Comparison of ENCODE assay signal across 8 cellular contexts in genomic region chr20:64057628-64058498, GRCh38. TPM values are rescaled to one million over a fixed set of nuclear protein-coding genes. Genes with fewer than 3 reads are reported as not detected.
A peak's percentile ranks its signal among the peaks of the same experiment; 100 is the strongest.
DNase-seq lines count a peak whose midpoint lies in the region; ATAC-seq and TF ChIP-seq lines count a peak whose summit lies in the region.

No MANE protein-coding gene starts in this region.

- H3K36me3 ChIP-seq in heart left ventricle (no peaks in the 10 kb centered on the region), gastrocnemius medialis (no peaks in the 10 kb centered on the region)

- 31 to 55% (median 32%) methylated on average over 19 to 33 of the region's 33 CpGs for WGBS in heart left ventricle, 4 donors

- intact Hi-C loops in heart left ventricle (cut with DNase I) (loop anchor here in 5 of 10 donors (2.0 to 5.0 kb wide), 3 partner anchors 19 to 77 kb away; partner anchors contain the start of gene PRPF6 (in 2 of the 5)), gastrocnemius medialis (cut with DNase I; ENCODE audit: low total_unique reads) (no loop called here)

- H3K27ac Mint-ChIP-seq in activated naive CD4-positive, alpha-beta T cell treated with anti-CD3 and anti-CD28 coated beads, Interleukin-2, amount 50 U/mL, for 24 hours = no peak overlapping the region

- H3K4me1 ChIP-seq in heart left ventricle (peaks cover 3 to 59% (median 39%) of the 10 kb centered on the region in 12 donors), gastrocnemius medialis (peaks cover 0 to 4% of the 10 kb centered on the region in 2 donors)

- peak overlapping the region; percentile 45 to 98 (median 91) for H3K27ac ChIP-seq in heart left ventricle
- peak overlapping the region; percentile 44 to 80 (median 74) for H3K27ac ChIP-seq in gastrocnemius medialis

- DNase-seq in M059J (ENCODE audit: low read depth) (peak; percentile 67), heart left ventricle (peak; percentile 79 to 89 (median 85)), gastrocnemius medialis (peak; percentile 35 to 41)

- H3K9me3 ChIP-seq in heart left ventricle (no peaks in the 10 kb centered on the region), gastrocnemius medialis (no peaks in the 10 kb centered on the region)

- H3K4me1 Mint-ChIP-seq in activated naive CD4-positive, alpha-beta T cell treated with anti-CD3 and anti-CD28 coated beads, Interleukin-2, amount 50 U/mL, for 24 hours = peaks cover 16% of the 10 kb centered on the region

- TF ChIP-seq POLR2A in heart left ventricle (IDR thresholded peaks at IDR 0.05) (no peak), gastrocnemius medialis (IDR thresholded peaks at IDR 0.05) (no peak)

- peaks cover 4% of the 10 kb centered on the region for H3K27me3 Mint-ChIP-seq in activated naive CD4-positive, alpha-beta T cell treated with anti-CD3 and anti-CD28 coated beads, Interleukin-2, amount 50 U/mL, for 24 hours

- no peaks in the 10 kb centered on the region for H3K9me3 Mint-ChIP-seq in activated naive CD4-positive, alpha-beta T cell treated with anti-CD3 and anti-CD28 coated beads, Interleukin-2, amount 50 U/mL, for 24 hours

- peaks cover 0 to 18% (median 0%) of the 10 kb centered on the region in 9 donors for H3K27me3 ChIP-seq in heart left ventricle
- H3K27me3 ChIP-seq in gastrocnemius medialis = peaks cover 0 to 2% (median 0%) of the 10 kb centered on the region in 3 donors

- ATAC-seq in SK-N-SH treated with all-trans-retinoic acid at 6 μM for 48 hours (peak; percentile 83), heart left ventricle (peak in 3 of 4 donors; percentile 45 to 62 (median 49)), gastrocnemius medialis (peak; percentile 33 to 42), GM21381 (IDR thresholded peaks at IDR 0.05; ENCODE audit: unreplicated experiment) (no peak), HG03135 (IDR thresholded peaks at IDR 0.05; ENCODE audit: unreplicated experiment) (no peak)

- H3K4me3 ChIP-seq in heart left ventricle = peak overlapping the region in 11 of 12 donors; percentile 7 to 49 (median 40)
- peak overlapping the region; percentile 1 to 37 (median 26) for H3K4me3 ChIP-seq in gastrocnemius medialis

- H3K4me3 Mint-ChIP-seq in activated naive CD4-positive, alpha-beta T cell treated with anti-CD3 and anti-CD28 coated beads, Interleukin-2, amount 50 U/mL, for 24 hours = peak overlapping the region; percentile 64

- in situ Hi-C loops in gastrocnemius medialis (cut with MboI; ENCODE audit: low sequenced_read_pairs in 4 of 4) = no loop called here

- peak; percentile 95 for TF ChIP-seq CTCF in GM12872 (IDR thresholded peaks at IDR 0.05; ENCODE audit: insufficient read depth, low read depth, low read length)
- peak; percentile 76 to 90 (median 84) for TF ChIP-seq CTCF in heart left ventricle (IDR thresholded peaks at IDR 0.05)
- TF ChIP-seq CTCF in gastrocnemius medialis (IDR thresholded peaks at IDR 0.05 in 4 of 5, conservative IDR thresholded peaks at IDR 0.05 in 1 of 5) = peak; percentile 45 to 87 (median 75)

- no peaks in the 10 kb centered on the region for H3K36me3 Mint-ChIP-seq in activated naive CD4-positive, alpha-beta T cell treated with anti-CD3 and anti-CD28 coated beads, Interleukin-2, amount 50 U/mL, for 24 hours

TF ChIP-seq in SK-N-SH treated with all-trans-retinoic acid at 6 μM for 48 hours, 23 proteins besides CTCF, POLR2A, EP300 and RAD21 (continues in another document):
- TF ChIP-seq PATZ1 (CRISPR knock-in tag; IDR thresholded peaks at IDR 0.05; ENCODE audit: borderline replicate concordance) (no peak), TSHZ2 (CRISPR knock-in tag; IDR thresholded peaks at IDR 0.05) (no peak), CSDC2 (CRISPR knock-in tag; IDR thresholded peaks at IDR 0.05) (no peak), ZNF8 (CRISPR knock-in tag; IDR thresholded peaks at IDR 0.05) (no peak), POU6F1 (CRISPR knock-in tag; IDR thresholded peaks at IDR 0.05; ENCODE audit: borderline replicate concordance, low read depth) (no peak), ESRRG (CRISPR knock-in tag; IDR thresholded peaks at IDR 0.05) (no peak), TOX (CRISPR knock-in tag; IDR thresholded peaks at IDR 0.05; ENCODE audit: borderline replicate concordance) (no peak), ARNTL (CRISPR knock-in tag; IDR thresholded peaks at IDR 0.05; ENCODE audit: borderline replicate concordance, low read depth) (no peak)

RNA-seq across cellular contexts. Expression of gene TCEA2, which starts 5.1 kb away (rescaled TPM):
- 21.1 and 28.7 TPM in 2 replicates for total RNA-seq in M059J (2014; rRNA removed; shearing (Covaris generic))
- total RNA-seq in heart left ventricle = 10 to 100 TPM; 19.2 to 52.1 (median 42.9) TPM
- 10 to 100 TPM; 23.6 to 32.9 TPM for polyA plus RNA-seq in heart left ventricle
- total RNA-seq in gastrocnemius medialis = 10 to 100 TPM in 1 of 4 donors, 1 to 10 TPM in 3; 8.4 to 21.0 (median 8.8) TPM

RNA-seq across cellular contexts. Expression of gene SOX18, which starts 8.4 kb away (rescaled TPM):
- total RNA-seq in M059J (2014; rRNA removed; shearing (Covaris generic)) = not detected in 2 replicates
- 10 to 100 TPM; 37.0 to 75.9 (median 50.7) TPM for total RNA-seq in heart left ventricle
- polyA plus RNA-seq in heart left ventricle = 10 to 100 TPM; 23.5 to 31.1 TPM
- total RNA-seq in gastrocnemius medialis = 1 to 10 TPM; 2.9 to 6.5 (median 5.6) TPM

RNA-seq across cellular contexts. Expression of gene RGS19, which starts 21.5 kb away (rescaled TPM):
- total RNA-seq in M059J (2014; rRNA removed; shearing (Covaris generic)) = 23.7 and 33.6 TPM in 2 replicates
- total RNA-seq in heart left ventricle (10 to 100 TPM in 2 of 9 donors, 1 to 10 TPM in 7; 3.2 to 25.6 (median 5.3) TPM), gastrocnemius medialis (1 to 10 TPM in 3 of 4 donors, under 1 TPM in 1; 0.92 to 7.7 (median 3.5) TPM)
- polyA plus RNA-seq in heart left ventricle = 1 to 10 TPM; 3.7 to 6.5 TPM

RNA-seq across cellular contexts. Expression of gene C20orf204, which starts 21.9 kb away (rescaled TPM):
- 0.02 TPM in 2 replicates for total RNA-seq in M059J (2014; rRNA removed; shearing (Covaris generic))
- total RNA-seq in heart left ventricle = 1 to 10 TPM in 1 of 9 donors, under 1 TPM in 8; 0.16 to 1.2 (median 0.56) TPM
- under 1 TPM; 0.35 to 0.42 TPM for polyA plus RNA-seq in heart left ventricle
- total RNA-seq in gastrocnemius medialis = under 1 TPM in 3 of 4 donors, not detected in 1; 0.16 to 0.66 (median 0.33) TPM

RNA-seq across cellular contexts. Expression of gene OPRL1, which starts 22.0 kb away (rescaled TPM):
- 0.59 TPM in 1 of 2 replicates, not detected in the other for total RNA-seq in M059J (2014; rRNA removed; shearing (Covaris generic))
- total RNA-seq in heart left ventricle = 1 to 10 TPM in 3 of 9 donors, under 1 TPM in 6; 0.18 to 1.9 (median 0.67) TPM
- under 1 TPM; 0.21 to 0.27 TPM for polyA plus RNA-seq in heart left ventricle
- total RNA-seq in gastrocnemius medialis = under 1 TPM; 0.10 to 0.68 (median 0.15) TPM

Comparison
In these comparisons a context has a peak if more than half of its experiments do, and no peak if none do; other contexts are left out.
1. ATAC-seq: peak in SK-N-SH treated with all-trans-retinoic acid at 6 μM for 48 hours (single experiment), heart left ventricle (3 of 4) and gastrocnemius medialis (2 of 2); none in GM21381 (single experiment) and HG03135 (single experiment).
2. RNA of gene SOX18, which starts 8.4 kb away (total RNA-seq): 37.0 to 75.9 TPM in heart left ventricle; 2.9 to 6.5 TPM in gastrocnemius medialis and not detected in M059J; every median in the first group is over 4 times any median in the second.
3. Peak in every context shown above with its lines, with median percentiles within 50 percentile points of each other: CTCF ChIP-seq and DNase-seq.